In genomic region chr5:96969401-96969800, GRCh38 we compare ENCODE assay signal across 22 cellular contexts. TPM values are rescaled to one million over a fixed set of nuclear protein-coding genes. Genes with fewer than 3 reads are reported as not detected.
DNase-seq lines count a peak whose midpoint lies in the region; ATAC-seq and TF ChIP-seq lines count a peak whose summit lies in the region.
"Had no signal": no experiment of that assay in that cellular context is flagged by ENCODE, and none has a peak within 500 bp of the region (broad histone marks: within the 10 kb centered on the region; RNA-seq: fewer than 3 reads in every experiment).

No MANE protein-coding gene starts in this region.

- H3K79me2 ChIP-seq in Karpas-422 (ENCODE audit: low read length), result peaks cover 98% of the 10 kb centered on the region

- TF ChIP-seq CTCF in gastrocnemius medialis (IDR thresholded peaks at IDR 0.05 in 4 of 5, conservative IDR thresholded peaks at IDR 0.05 in 1 of 5), result no peak

- no peaks in the 10 kb centered on the region for H3K27me3 ChIP-seq in Karpas-422 (ENCODE audit: low read length)
- no peaks in the 10 kb centered on the region for H3K27me3 ChIP-seq in gastrocnemius medialis
- H3K27me3 ChIP-seq: body of pancreas, thyroid gland had no signal

- peak overlapping the region; percentile 49 for H3K4me2 ChIP-seq in Karpas-422 (ENCODE audit: low read depth, low read length, poor library complexity, severe bottlenecking)

- no peak overlapping the region for H3K4me3 ChIP-seq in Karpas-422 (ENCODE audit: low read length)
- no peak overlapping the region for H3K4me3 ChIP-seq in gastrocnemius medialis
- H3K4me3 ChIP-seq: body of pancreas, lower lobe of right lung, thyroid gland had no signal

- in situ Hi-C loops in gastrocnemius medialis (cut with MboI; ENCODE audit: low sequenced_read_pairs in 4 of 4), result no loop called here

- no peak overlapping the region for H2AFZ ChIP-seq in Karpas-422 (ENCODE audit: low read length)

- intact Hi-C loops in gastrocnemius medialis (cut with DNase I; ENCODE audit: low total_unique reads), result no loop called here

- H4K20me1 ChIP-seq in Karpas-422 (ENCODE audit: insufficient read depth, low read depth, low read length), result no peaks in the 10 kb centered on the region

- H3K4me1 ChIP-seq in Karpas-422 (ENCODE audit: low read length) (peaks cover 69% of the 10 kb centered on the region), gastrocnemius medialis (peaks cover 60 to 70% of the 10 kb centered on the region in 2 donors)

- peak overlapping the region; percentile 31; the same call in 1 of the 2 replicates for H3K9ac ChIP-seq in Karpas-422 (ENCODE audit: low read length)

- peak overlapping the region; percentile 63 for H3K27ac ChIP-seq in Karpas-422 (ENCODE audit: low read length)
- H3K27ac ChIP-seq in gastrocnemius medialis, result peak overlapping the region; percentile 14 to 66 (median 59)
- H3K27ac ChIP-seq: body of pancreas, C4-2B, epithelial cell of prostate, lower lobe of right lung, RWPE1, thyroid gland, WERI-Rb-1 had no signal

- no peaks in the 10 kb centered on the region for H3K9me3 ChIP-seq in Karpas-422 (ENCODE audit: low read length)
- H3K9me3 ChIP-seq in gastrocnemius medialis, result no peaks in the 10 kb centered on the region
- H3K9me3 ChIP-seq: body of pancreas, lower lobe of right lung, thyroid gland had no signal

- H3K36me3 ChIP-seq in Karpas-422 (ENCODE audit: insufficient read depth, low read length) (no peaks in the 10 kb centered on the region), gastrocnemius medialis (no peaks in the 10 kb centered on the region)
- H3K36me3 ChIP-seq: lower lobe of right lung, thyroid gland, WERI-Rb-1 had no signal

- TF ChIP-seq POLR2A in gastrocnemius medialis (IDR thresholded peaks at IDR 0.05), result no peak

- peak; percentile 29 to 41 for DNase-seq in NCI-H446 (lab: John Stamatoyannopoulos, UW)
- DNase-seq in NCI-H446 treated with DMSO at 0.1 percent for 48 hours (lab: John Stamatoyannopoulos, UW), result no peak
- no peak for DNase-seq in Karpas-422
- DNase-seq in fibroblast of gingiva (ENCODE audit: low read depth), result peak; percentile 6
- DNase-seq in gastrocnemius medialis, result no peak
- DNase-seq in NCI-H2196 treated with DMSO at 0.1 percent for 48 hours (lab: John Stamatoyannopoulos, UW; ENCODE audit: unreplicated experiment), result no peak
- DNase-seq in dermis blood vessel endothelial cell, result no peak
- DNase-seq: 8988T; activated CD4-positive, alpha-beta memory T cell treated with anti-CD3 and anti-CD28 coated beads for 36 hours; activated T-cell treated with anti-CD3 and anti-CD28 coated beads, Interleukin-2, amount 50 U/mL, for 4 hours; body of pancreas; DMS79; H9; lower lobe of right lung; MM.1S; naive thymus-derived CD4-positive, alpha-beta T cell; thyroid gland had no signal

- ATAC-seq in gastrocnemius medialis (peak in 1 of 2 donors; percentile 32), HG02885 (IDR thresholded peaks at IDR 0.05; ENCODE audit: poor library complexity, unreplicated experiment) (no peak)
- ATAC-seq: activated T-cell treated with anti-CD3 and anti-CD28 coated beads, Interleukin-2, amount 50 U/mL, for 4 hours; body of pancreas; naive thymus-derived CD4-positive, alpha-beta T cell had no signal

- no peaks in the 10 kb centered on the region for H3K9me2 ChIP-seq in Karpas-422 (replicated peaks; ENCODE audit: insufficient read depth, low read length)

RNA-seq across cellular contexts. Expression of gene LNPEP, which starts 33.5 kb away (rescaled TPM):
- 38.2 and 92.3 TPM in 2 replicates for total RNA-seq in Karpas-422 (2014; rRNA removed; shearing (Covaris generic); ENCODE audit: low replicate concordance)
- total RNA-seq in gastrocnemius medialis (10 to 100 TPM; 31.9 to 48.7 (median 33.1) TPM), dermis blood vessel endothelial cell (48.3 and 57.9 TPM in 2 replicates)

Comparison
In these comparisons a context has a peak if more than half of its experiments do, and no peak if none do; other contexts are left out.
1. DNase-seq: peak in NCI-H446 (2 of 2) and fibroblast of gingiva (single experiment); none in NCI-H446 treated with DMSO at 0.1 percent for 48 hours (single experiment), Karpas-422 (single experiment), gastrocnemius medialis (0 of 2), NCI-H2196 treated with DMSO at 0.1 percent for 48 hours (single experiment) and dermis blood vessel endothelial cell (single experiment).